In genomic region chr11:1261241-1262071, GRCh38 we compare ENCODE assay signal across 12 cellular contexts. TPM values are rescaled to one million over a fixed set of nuclear protein-coding genes. Genes with fewer than 3 reads are reported as not detected.
A peak's percentile ranks its signal among the peaks of the same experiment; 100 is the strongest.
DNase-seq lines count a peak whose midpoint lies in the region; ATAC-seq and TF ChIP-seq lines count a peak whose summit lies in the region.
"Had no signal": no experiment of that assay in that cellular context is flagged by ENCODE, and none has a peak within 500 bp of the region (broad histone marks: within the 10 kb centered on the region; RNA-seq: fewer than 3 reads in every experiment).

No MANE protein-coding gene starts in this region.

- H3K36me3 Mint-ChIP-seq in activated CD8-positive, alpha-beta T cell treated with anti-CD3 and anti-CD28 coated beads, Interleukin-2, amount 10 ng/mL, durations not matched to agents 7 days and 5 days (ENCODE audit: low read depth): peaks cover 6% of the 10 kb centered on the region
- peaks cover 2% of the 10 kb centered on the region for H3K36me3 Mint-ChIP-seq in mesothelial cell of epicardium

- peaks cover 3% of the 10 kb centered on the region for H3K9me3 Mint-ChIP-seq in activated CD8-positive, alpha-beta T cell treated with anti-CD3 and anti-CD28 coated beads, Interleukin-2, amount 10 ng/mL, durations not matched to agents 7 days and 5 days (ENCODE audit: insufficient read depth)
- H3K9me3 Mint-ChIP-seq in mesothelial cell of epicardium: peaks cover 8% of the 10 kb centered on the region

- ATAC-seq in Right ventricle myocardium superior (ENCODE audit: poor library complexity) (no peak), upper lobe of right lung (no peak), HG03135 (IDR thresholded peaks at IDR 0.05; ENCODE audit: unreplicated experiment) (no peak), GM19452 (IDR thresholded peaks at IDR 0.05; ENCODE audit: unreplicated experiment) (no peak)
- ATAC-seq in activated CD8-positive, alpha-beta T cell treated with anti-CD3 and anti-CD28 coated beads, Interleukin-2, amount 10 ng/mL, durations not matched to agents 7 days and 5 days: no peak

- H3K27ac ChIP-seq in left ventricle myocardium inferior (replicated peaks): no peak overlapping the region
- H3K27ac ChIP-seq in upper lobe of right lung: peak overlapping the region; percentile 89
- H3K27ac ChIP-seq: BLaER1 treated with 17β-estradiol and CSF1 and Interleukin-3, amounts not matched to agents 10 nM and 100 nM had no signal

- POLR2A ChIA-PET in activated CD8-positive, alpha-beta T cell treated with anti-CD3 and anti-CD28 coated beads, Interleukin-2, amount 10 ng/mL, durations not matched to agents 7 days and 5 days (lab: Charles Lee): interaction anchor here (1.2 to 2.0 kb wide), 2 partner anchors 13 to 48 kb away, joined by 4 to 12 read pairs; partner anchors contain the start of gene TOLLIP

- H3K4me3 ChIP-seq in left ventricle myocardium inferior (peak overlapping the region; percentile 66), upper lobe of right lung (peak overlapping the region; percentile 58)
- H3K4me3 ChIP-seq: BLaER1 treated with 17β-estradiol and CSF1 and Interleukin-3, amounts not matched to agents 10 nM and 100 nM had no signal

- H3K27me3 Mint-ChIP-seq in activated CD8-positive, alpha-beta T cell treated with anti-CD3 and anti-CD28 coated beads, Interleukin-2, amount 10 ng/mL, durations not matched to agents 7 days and 5 days (ENCODE audit: low read depth): no peaks in the 10 kb centered on the region
- no peaks in the 10 kb centered on the region for H3K27me3 Mint-ChIP-seq in mesothelial cell of epicardium (ENCODE audit: low read depth)

- H3K4me1 ChIP-seq in left ventricle myocardium inferior (peaks cover 16% of the 10 kb centered on the region), upper lobe of right lung (peaks cover 12% of the 10 kb centered on the region)

- intact Hi-C loops in left ventricle myocardium inferior (cut with micrococcal nuclease): no loop called here
- intact Hi-C loops in Right ventricle myocardium superior (cut with DNase I): no loop called here
- intact Hi-C loops in upper lobe of right lung (cut with DNase I): no loop called here

- CTCF ChIA-PET in activated CD8-positive, alpha-beta T cell treated with anti-CD3 and anti-CD28 coated beads, Interleukin-2, amount 10 ng/mL, durations not matched to agents 7 days and 5 days (lab: Charles Lee): interaction anchor here (1.5 kb wide), 1 partner anchor 313 kb away, joined by 9 read pairs; no protein-coding TSS in a partner anchor

- H3K36me3 ChIP-seq in left ventricle myocardium inferior (no peaks in the 10 kb centered on the region), upper lobe of right lung (no peaks in the 10 kb centered on the region)
- H3K36me3 ChIP-seq: Peyer's patch had no signal

- peak overlapping the region; percentile 92 for H3K27ac Mint-ChIP-seq in activated CD8-positive, alpha-beta T cell treated with anti-CD3 and anti-CD28 coated beads, Interleukin-2, amount 10 ng/mL, durations not matched to agents 7 days and 5 days
- no peak overlapping the region for H3K27ac Mint-ChIP-seq in mesothelial cell of epicardium

- H3K4me1 Mint-ChIP-seq in activated CD8-positive, alpha-beta T cell treated with anti-CD3 and anti-CD28 coated beads, Interleukin-2, amount 10 ng/mL, durations not matched to agents 7 days and 5 days (ENCODE audit: low read depth): peaks cover 16% of the 10 kb centered on the region
- H3K4me1 Mint-ChIP-seq in mesothelial cell of epicardium: peaks cover 2% of the 10 kb centered on the region

- TF ChIP-seq CTCF in left ventricle myocardium inferior (IDR thresholded peaks at IDR 0.05; ENCODE audit: borderline replicate concordance): no peak
- TF ChIP-seq CTCF in mesothelial cell of epicardium (IDR thresholded peaks at IDR 0.05; ENCODE audit: unreplicated experiment): no peak
- TF ChIP-seq CTCF in upper lobe of right lung (IDR thresholded peaks at IDR 0.05): no peak

- peak overlapping the region; percentile 74 for H3K4me3 Mint-ChIP-seq in activated CD8-positive, alpha-beta T cell treated with anti-CD3 and anti-CD28 coated beads, Interleukin-2, amount 10 ng/mL, durations not matched to agents 7 days and 5 days
- H3K4me3 Mint-ChIP-seq in mesothelial cell of epicardium: peak overlapping the region; percentile 70

- DNase-seq in left ventricle myocardium inferior (no peak), Right ventricle myocardium superior (no peak), mesothelial cell of epicardium (ENCODE audit: low spot score in 2 of 2, unreplicated experiment in 2 of 2) (no peak), upper lobe of right lung (no peak), ecto neural progenitor cell (ENCODE audit: low spot score) (no peak)
- DNase-seq in activated CD8-positive, alpha-beta T cell treated with anti-CD3 and anti-CD28 coated beads, Interleukin-2, amount 10 ng/mL, durations not matched to agents 7 days and 5 days: no peak
- DNase-seq: NCI-H2029, Peyer's patch had no signal

- H3K27me3 ChIP-seq in left ventricle myocardium inferior (ENCODE audit: low read depth): peaks cover 10% of the 10 kb centered on the region
- no peaks in the 10 kb centered on the region for H3K27me3 ChIP-seq in upper lobe of right lung
- H3K27me3 ChIP-seq: BLaER1 treated with 17β-estradiol and CSF1 and Interleukin-3, amounts not matched to agents 10 nM and 100 nM; Peyer's patch had no signal

- H3K9me3 ChIP-seq in left ventricle myocardium inferior (replicated peaks) (no peaks in the 10 kb centered on the region), upper lobe of right lung (no peaks in the 10 kb centered on the region)

RNA-seq across cellular contexts. Expression of gene MUC5B, which starts 38.6 kb away (rescaled TPM):
- total RNA-seq in left ventricle myocardium inferior (not detected), Right ventricle myocardium superior (not detected), mesothelial cell of epicardium (not detected in 3 replicates), upper lobe of right lung (1.2 TPM)
- not detected for total RNA-seq in activated CD8-positive, alpha-beta T cell treated with anti-CD3 and anti-CD28 coated beads, Interleukin-2, amount 10 ng/mL, durations not matched to agents 7 days and 5 days
- total RNA-seq: renal cortical epithelial cell had no signal

RNA-seq across cellular contexts. Expression of gene TOLLIP, which starts 48.0 kb away (rescaled TPM):
- total RNA-seq in left ventricle myocardium inferior: 51.9 TPM
- 49.9 TPM for total RNA-seq in Right ventricle myocardium superior
- 10 to 100 TPM; 27.1 to 34.3 TPM for total RNA-seq in activated CD8-positive, alpha-beta T cell treated with anti-CD3 and anti-CD28 coated beads, Interleukin-2, amount 10 ng/mL, durations not matched to agents 7 days and 5 days
- 40.4 to 43.9 TPM (median 43.2 TPM) in 3 replicates for total RNA-seq in mesothelial cell of epicardium
- total RNA-seq in upper lobe of right lung: 71.1 TPM
